ENCODE assay signal across 29 cellular contexts in genomic region chrX:23810279-23810678, GRCh38.
"Had no signal": no experiment of that assay in that cellular context is flagged by ENCODE, and none has a peak within 500 bp of the region (broad histone marks: within the 10 kb centered on the region; RNA-seq: fewer than 3 reads in every experiment).

No MANE protein-coding gene starts in this region.

- ATAC-seq: activated CD4-positive, alpha-beta T cell treated with anti-CD3 and anti-CD28 coated beads for 36 hours; activated CD8-positive, alpha-beta memory T cell treated with anti-CD3 and anti-CD28 coated beads, Interleukin-2, amount 10 ng/mL, durations not matched to agents 7 days and 5 days; activated CD8-positive, alpha-beta T cell treated with anti-CD3 and anti-CD28 coated beads, Interleukin-2, amount 10 ng/mL, durations not matched to agents 7 days and 5 days had no signal

- DNase-seq: activated CD4-positive, alpha-beta memory T cell treated with anti-CD3 and anti-CD28 coated beads for 36 hours; activated CD4-positive, alpha-beta T cell treated with anti-CD3 and anti-CD28 coated beads for 36 hours; activated CD4-positive, alpha-beta T cell treated with anti-CD3 and anti-CD28 coated beads, Interleukin-2, amount 10 ng/mL, durations not matched to agents 24 days and 14 days; activated CD4-positive, CD25-positive, alpha-beta regulatory T cell; activated CD4-positive, CD25-positive, alpha-beta regulatory T cell treated with anti-CD3 and anti-CD28 coated beads, Interleukin-2, amount 50 U/mL, for 72 hours; activated CD8-positive, alpha-beta memory T cell treated with anti-CD3 and anti-CD28 coated beads, Interleukin-2, amount 10 ng/mL, durations not matched to agents 7 days and 5 days; activated CD8-positive, alpha-beta memory T cell treated with anti-CD3 and anti-CD28 coated beads, Interleukin-2, amount 50 U/mL, for 4 hours; activated CD8-positive, alpha-beta T cell treated with anti-CD3 and anti-CD28 coated beads, Interleukin-2, amount 10 ng/mL, durations not matched to agents 7 days and 5 days; activated effector memory CD4-positive, alpha-beta T cell treated with anti-CD3 and anti-CD28 coated beads, Interleukin-2, amount 50 U/mL, for 16 hours; activated naive CD4-positive, alpha-beta T cell treated with anti-CD3 and anti-CD28 coated beads for 36 hours; activated naive CD8-positive, alpha-beta T cell treated with anti-CD3 and anti-CD28 coated beads, Interleukin-2, amount 10 ng/mL, durations not matched to agents 7 days and 5 days; activated T-cell treated with anti-CD3 and anti-CD28 coated beads, Interleukin-2, amount 50 U/mL, for 1 hour; activated T-cell treated with anti-CD3 and anti-CD28 coated beads, Interleukin-2, amount 50 U/mL, for 48 hours; central memory CD4-positive, alpha-beta T cell; cerebellar nuclear complex; colonic mucosa; effector CD8-positive, alpha-beta T cell; esophagus squamous epithelium; foreskin melanocyte; heart right ventricle; T-helper 2 cell had no signal

- H3K36me3 ChIP-seq: ascending aorta, breast epithelium, cardiac muscle cell, colonic mucosa, esophagus squamous epithelium, gastroesophageal sphincter, heart right ventricle had no signal

- H3K9me3 ChIP-seq: ascending aorta, colonic mucosa, gastroesophageal sphincter had no signal

- H3K27ac ChIP-seq: ascending aorta, cardiac muscle cell, colonic mucosa had no signal

- H3K27ac Mint-ChIP-seq: activated CD4-positive, alpha-beta memory T cell treated with anti-CD3 and anti-CD28 coated beads for 36 hours; activated CD4-positive, alpha-beta T cell treated with anti-CD3 and anti-CD28 coated beads for 36 hours; activated CD4-positive, alpha-beta T cell treated with anti-CD3 and anti-CD28 coated beads, Interleukin-2, amount 10 ng/mL, durations not matched to agents 24 days and 14 days; activated CD8-positive, alpha-beta memory T cell treated with anti-CD3 and anti-CD28 coated beads, Interleukin-2, amount 10 ng/mL, durations not matched to agents 7 days and 5 days; activated CD8-positive, alpha-beta T cell treated with anti-CD3 and anti-CD28 coated beads, Interleukin-2, amount 10 ng/mL, durations not matched to agents 7 days and 5 days; activated naive CD4-positive, alpha-beta T cell treated with anti-CD3 and anti-CD28 coated beads for 36 hours; activated naive CD4-positive, alpha-beta T cell treated with anti-CD3 and anti-CD28 coated beads, Interleukin-2, amount 50 U/mL, for 24 hours; activated naive CD8-positive, alpha-beta T cell treated with anti-CD3 and anti-CD28 coated beads, Interleukin-2, amount 10 ng/mL, durations not matched to agents 7 days and 5 days; activated T-helper 1 cell treated with anti-CD3 and anti-CD28 coated beads, Interleukin-12 subunit alpha, Interleukin-12 subunit beta, Interleukin-2, Interleukin-4 antibody, amounts not matched to agents 30 ng/mL and 10 ng/mL and 1 ng/mL, durations not matched to agents 14 hours and 24 hours and 36 hours; activated T-helper 2 cell treated with anti-CD3 and anti-CD28 coated beads, Interferon-gamma antibody, Interleukin-2, Interleukin-4, amounts not matched to agents 10 μg/mL and 5 μg/mL and 100 μg/mL, durations not matched to agents 14 hours and 24 hours and 36 hours had no signal

- H3K36me3 Mint-ChIP-seq: activated CD4-positive, alpha-beta memory T cell treated with anti-CD3 and anti-CD28 coated beads for 36 hours; activated CD8-positive, alpha-beta memory T cell treated with anti-CD3 and anti-CD28 coated beads, Interleukin-2, amount 10 ng/mL, durations not matched to agents 7 days and 5 days; activated naive CD4-positive, alpha-beta T cell treated with anti-CD3 and anti-CD28 coated beads, Interleukin-2, amount 50 U/mL, for 24 hours; brain had no signal

- H3K27me3 ChIP-seq: ascending aorta, breast epithelium, cardiac muscle cell, colonic mucosa, esophagus squamous epithelium, gastroesophageal sphincter, heart right ventricle had no signal

- H3K27me3 Mint-ChIP-seq: activated CD4-positive, alpha-beta memory T cell treated with anti-CD3 and anti-CD28 coated beads for 36 hours; activated naive CD4-positive, alpha-beta T cell treated with anti-CD3 and anti-CD28 coated beads, Interleukin-2, amount 50 U/mL, for 24 hours had no signal

- H3K9me3 Mint-ChIP-seq: activated CD4-positive, alpha-beta memory T cell treated with anti-CD3 and anti-CD28 coated beads for 36 hours; activated CD4-positive, alpha-beta T cell treated with anti-CD3 and anti-CD28 coated beads, Interleukin-2, amount 10 ng/mL, durations not matched to agents 24 days and 14 days; activated naive CD4-positive, alpha-beta T cell treated with anti-CD3 and anti-CD28 coated beads for 36 hours; activated naive CD4-positive, alpha-beta T cell treated with anti-CD3 and anti-CD28 coated beads, Interleukin-2, amount 50 U/mL, for 24 hours; activated naive CD8-positive, alpha-beta T cell treated with anti-CD3 and anti-CD28 coated beads, Interleukin-2, amount 10 ng/mL, durations not matched to agents 7 days and 5 days; activated T-helper 1 cell treated with anti-CD3 and anti-CD28 coated beads, Interleukin-12 subunit alpha, Interleukin-12 subunit beta, Interleukin-2, Interleukin-4 antibody, amounts not matched to agents 30 ng/mL and 10 ng/mL and 1 ng/mL, durations not matched to agents 14 hours and 24 hours and 36 hours; activated T-helper 2 cell treated with anti-CD3 and anti-CD28 coated beads, Interferon-gamma antibody, Interleukin-2, Interleukin-4, amounts not matched to agents 10 μg/mL and 5 μg/mL and 100 μg/mL, durations not matched to agents 14 hours and 24 hours and 36 hours had no signal

- H3K4me3 ChIP-seq: cardiac muscle cell, colonic mucosa, gastroesophageal sphincter had no signal

- H3K4me3 Mint-ChIP-seq: activated CD4-positive, alpha-beta memory T cell treated with anti-CD3 and anti-CD28 coated beads for 36 hours; activated CD4-positive, alpha-beta T cell treated with anti-CD3 and anti-CD28 coated beads for 36 hours; activated CD4-positive, alpha-beta T cell treated with anti-CD3 and anti-CD28 coated beads, Interleukin-2, amount 10 ng/mL, durations not matched to agents 24 days and 14 days; activated CD8-positive, alpha-beta memory T cell treated with anti-CD3 and anti-CD28 coated beads, Interleukin-2, amount 10 ng/mL, durations not matched to agents 7 days and 5 days; activated CD8-positive, alpha-beta T cell treated with anti-CD3 and anti-CD28 coated beads, Interleukin-2, amount 10 ng/mL, durations not matched to agents 7 days and 5 days; activated naive CD4-positive, alpha-beta T cell treated with anti-CD3 and anti-CD28 coated beads, Interleukin-2, amount 50 U/mL, for 24 hours; activated naive CD8-positive, alpha-beta T cell treated with anti-CD3 and anti-CD28 coated beads, Interleukin-2, amount 10 ng/mL, durations not matched to agents 7 days and 5 days; activated T-helper 1 cell treated with anti-CD3 and anti-CD28 coated beads, Interleukin-12 subunit alpha, Interleukin-12 subunit beta, Interleukin-2, Interleukin-4 antibody, amounts not matched to agents 30 ng/mL and 10 ng/mL and 1 ng/mL, durations not matched to agents 14 hours and 24 hours and 36 hours; brain had no signal

- H3K4me1 ChIP-seq: ascending aorta, breast epithelium, colonic mucosa had no signal

- H3K4me1 Mint-ChIP-seq: activated CD8-positive, alpha-beta memory T cell treated with anti-CD3 and anti-CD28 coated beads, Interleukin-2, amount 10 ng/mL, durations not matched to agents 7 days and 5 days had no signal
